In the genomic region with DNA sequence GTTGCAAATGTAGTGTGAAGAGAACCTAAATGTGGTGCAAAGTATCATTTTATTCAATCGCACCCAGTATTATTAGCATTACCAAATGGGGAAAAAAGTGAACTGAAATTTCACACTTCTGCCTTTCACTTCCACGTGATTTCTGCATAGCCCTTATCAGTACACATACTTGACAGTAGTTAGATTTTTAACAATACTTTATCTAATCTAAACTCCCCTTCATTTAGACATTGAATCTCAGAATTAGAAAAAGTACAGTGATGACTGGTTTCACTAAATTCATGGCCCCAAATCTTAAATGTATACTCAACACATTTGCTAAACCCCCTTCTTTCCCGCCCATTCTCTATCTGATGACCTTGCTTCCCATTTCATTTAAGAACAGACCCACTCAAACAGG, we compare ENCODE assay signal across 15 cellular contexts. TPM values are rescaled to one million over a fixed set of nuclear protein-coding genes. Genes with fewer than 3 reads are reported as not detected.
DNase-seq lines count a peak whose midpoint lies in the region; ATAC-seq and TF ChIP-seq lines count a peak whose summit lies in the region.
"Had no signal": no experiment of that assay in that cellular context is flagged by ENCODE, and none has a peak within 500 bp of the region (broad histone marks: within the 10 kb centered on the region; RNA-seq: fewer than 3 reads in every experiment).

No MANE protein-coding gene starts in this region.

- no peak for DNase-seq in CD4-positive, CD25-positive, alpha-beta regulatory T cell
- DNase-seq in MM.1S: no peak
- no peak for DNase-seq in NCI-H146 (lab: John Stamatoyannopoulos, UW)
- DNase-seq in T1000 (lab: John Stamatoyannopoulos, UW): no peak
- DNase-seq in amniotic stem cell (lab: John Stamatoyannopoulos, UW): no peak
- DNase-seq in HCEC 1CT: no peak
- DNase-seq: activated T-cell treated with anti-CD3 and anti-CD28 coated beads, Interleukin-2, amount 50 U/mL, for 48 hours; glutamatergic neuron; NCI-H446; stimulated activated naive CD4-positive, alpha-beta T cell had no signal

- peaks cover 46% of the 10 kb centered on the region for H3K36me3 ChIP-seq in CD4-positive, CD25-positive, alpha-beta regulatory T cell (ENCODE audit: control insufficient read depth, insufficient read depth, low read length)
- H3K36me3 ChIP-seq in MM.1S (replicated peaks; ENCODE audit: insufficient read depth, low read length): peaks cover 3% of the 10 kb centered on the region; the same call in 1 of the 2 replicates

- H3K79me2 ChIP-seq in MM.1S (ENCODE audit: low read length): peaks cover 88% of the 10 kb centered on the region

- no peaks in the 10 kb centered on the region for H4K20me1 ChIP-seq in MM.1S (ENCODE audit: insufficient read depth, low read length)

- no peak overlapping the region for H3K9ac ChIP-seq in MM.1S (ENCODE audit: low read length)

- H3K4me1 ChIP-seq in CD4-positive, CD25-positive, alpha-beta regulatory T cell (ENCODE audit: control insufficient read depth, insufficient read depth, low read length, poor library complexity, severe bottlenecking): peaks cover 23% of the 10 kb centered on the region
- H3K4me1 ChIP-seq in MM.1S (ENCODE audit: low read length): peaks cover 48% of the 10 kb centered on the region

- no peak overlapping the region for H3K27ac ChIP-seq in CD4-positive, CD25-positive, alpha-beta regulatory T cell (ENCODE audit: insufficient read depth, low read length, poor library complexity, severe bottlenecking)
- no peak overlapping the region for H3K27ac ChIP-seq in MM.1S (ENCODE audit: low read length)

- H3K4me3 ChIP-seq in CD4-positive, CD25-positive, alpha-beta regulatory T cell (ENCODE audit: low read depth, low read length): no peak overlapping the region
- H3K4me3 ChIP-seq in MM.1S (ENCODE audit: low read length): no peak overlapping the region

- H3F3A ChIP-seq in MM.1S (ENCODE audit: insufficient read depth, low read length): 0 out of 2 replicates have a peak, but pooled peaks cover 4% of the 10 kb centered on the region

- peak overlapping the region; percentile 25; the same call in 1 of the 2 replicates for H3K4me2 ChIP-seq in MM.1S (ENCODE audit: low read depth, low read length)

- peaks cover 0 to 4% (median under 1%) of the 10 kb centered on the region in 7 donors for H3K9me3 Mint-ChIP-seq in CD4-positive, CD25-positive, alpha-beta regulatory T cell

- no peak for ATAC-seq in CD4-positive, CD25-positive, alpha-beta regulatory T cell (ENCODE audit: low read depth in 2 of 2)
- ATAC-seq in GM19395 (IDR thresholded peaks at IDR 0.05; ENCODE audit: unreplicated experiment) (peak; percentile 64), HG02884 (IDR thresholded peaks at IDR 0.05; ENCODE audit: unreplicated experiment) (peak; percentile 39)

- no peak overlapping the region for H2AFZ ChIP-seq in MM.1S (ENCODE audit: low read length)

- H3K27me3 ChIP-seq in CD4-positive, CD25-positive, alpha-beta regulatory T cell (ENCODE audit: control insufficient read depth, insufficient read depth, low read length): no peaks in the 10 kb centered on the region
- no peaks in the 10 kb centered on the region for H3K27me3 ChIP-seq in MM.1S (replicated peaks; ENCODE audit: insufficient read depth, low read length)

- H3K27ac Mint-ChIP-seq in CD4-positive, CD25-positive, alpha-beta regulatory T cell: peak overlapping the region in 2 of 3 donors; percentile 32 to 42
- H3K27ac Mint-ChIP-seq: T-helper 1 cell treated with Interleukin-12 subunit alpha and Interleukin-12 subunit beta and Interleukin-4 antibody, amounts not matched to agents 30 μg/mL and 1 μg/mL, for 36 hours had no signal

- TF ChIP-seq CTCF in MM.1S (IDR thresholded peaks at IDR 0.05; ENCODE audit: low read length): no peak

- H3K9me3 ChIP-seq in CD4-positive, CD25-positive, alpha-beta regulatory T cell (ENCODE audit: control insufficient read depth in 2 of 2, low read length in 2 of 2): no peaks in the 10 kb centered on the region
- H3K9me3 ChIP-seq in MM.1S (replicated peaks; ENCODE audit: insufficient read depth, low read length): no peaks in the 10 kb centered on the region

- H3K4me3 Mint-ChIP-seq in CD4-positive, CD25-positive, alpha-beta regulatory T cell: peak overlapping the region in 1 of 4 donors; percentile 23
- H3K4me3 Mint-ChIP-seq: T-helper 1 cell treated with Interleukin-12 subunit alpha and Interleukin-12 subunit beta and Interleukin-4 antibody, amounts not matched to agents 30 μg/mL and 1 μg/mL, for 36 hours had no signal

- H3K9me2 ChIP-seq in MM.1S (replicated peaks; ENCODE audit: insufficient read depth, low read length): no peaks in the 10 kb centered on the region

- peaks cover 25 to 67% (median 48%) of the 10 kb centered on the region in 4 donors for H3K4me1 Mint-ChIP-seq in CD4-positive, CD25-positive, alpha-beta regulatory T cell

- no peaks in the 10 kb centered on the region for H3K27me3 Mint-ChIP-seq in CD4-positive, CD25-positive, alpha-beta regulatory T cell

- peaks cover 51% of the 10 kb centered on the region for H3K36me3 Mint-ChIP-seq in CD4-positive, CD25-positive, alpha-beta regulatory T cell

RNA-seq across cellular contexts. Expression of gene STX7, which starts 14.3 kb away (rescaled TPM):
- total RNA-seq in CD4-positive, CD25-positive, alpha-beta regulatory T cell: 20.2 TPM
- polyA plus RNA-seq in CD4-positive, CD25-positive, alpha-beta regulatory T cell: 10 to 100 TPM; 14.8 to 19.8 (median 18.9) TPM

RNA-seq across cellular contexts. Expression of gene TAAR9, which starts 39.4 kb away (rescaled TPM):
- not detected for total RNA-seq in CD4-positive, CD25-positive, alpha-beta regulatory T cell
- polyA plus RNA-seq in CD4-positive, CD25-positive, alpha-beta regulatory T cell: not detected
- total RNA-seq: HT1080 had no signal
- polyA plus RNA-seq: AG04450 had no signal

RNA-seq across cellular contexts. Expression of gene TAAR8, which starts 53.8 kb away (rescaled TPM):
- total RNA-seq in CD4-positive, CD25-positive, alpha-beta regulatory T cell: not detected
- polyA plus RNA-seq in CD4-positive, CD25-positive, alpha-beta regulatory T cell: not detected
- total RNA-seq: HT1080 had no signal
- polyA plus RNA-seq: AG04450 had no signal

Comparison
In these comparisons a context has a peak if more than half of its experiments do, and no peak if none do; other contexts are left out.
1. ATAC-seq: peak in GM19395 (single experiment) and HG02884 (single experiment); none in CD4-positive, CD25-positive, alpha-beta regulatory T cell (0 of 2).